1 cellular context compared by ENCODE assay signal in genomic region chr2:88691339-88692183, GRCh38.
TF ChIP-seq lines count a peak whose summit lies in the region.

Gene RPIA, plus strand, starts transcription at chr2:88691673. Its CDS starts 26 bp downstream, at chr2:88691699.

TF ChIP-seq in HepG2, 621 proteins besides CTCF, POLR2A, EP300 and RAD21 (continued from another document and continues in another):
- TF ChIP-seq ZNF512 (CRISPR knock-in tag; IDR thresholded peaks at IDR 0.05): 0 out of 2 replicates have a peak, but pooled peaks have one; percentile 38
- TF ChIP-seq SKIL (CRISPR knock-in tag; IDR thresholded peaks at IDR 0.05; ENCODE audit: borderline replicate concordance): no peak
- peak; percentile 49; the same call in 1 of the 2 replicates for TF ChIP-seq RNF219 (CRISPR knock-in tag; IDR thresholded peaks at IDR 0.05)
- TF ChIP-seq ZNF614 (CRISPR knock-in tag; IDR thresholded peaks at IDR 0.05; ENCODE audit: borderline replicate concordance): peak; percentile 45
- TF ChIP-seq ZNF20 (CRISPR knock-in tag; IDR thresholded peaks at IDR 0.05): peak; percentile 79; the same call in 1 of the 2 replicates
- TF ChIP-seq PRMT3 (CRISPR knock-in tag; IDR thresholded peaks at IDR 0.05; ENCODE audit: borderline replicate concordance, low read depth): peak; percentile 95
- no peak for TF ChIP-seq ZNF180 (CRISPR knock-in tag; IDR thresholded peaks at IDR 0.05; ENCODE audit: borderline replicate concordance, low read depth)
- 0 out of 2 replicates have a peak, but pooled peaks have one; percentile 72 for TF ChIP-seq ZNF768 (CRISPR knock-in tag; IDR thresholded peaks at IDR 0.05)
- TF ChIP-seq KLF6 (CRISPR knock-in tag; IDR thresholded peaks at IDR 0.05): peak; percentile 86; the same call in 1 of the 2 replicates
- no peak for TF ChIP-seq NFIC (IDR thresholded peaks at IDR 0.05; ENCODE audit: low read length)
- peak; percentile 86; the same call in 1 of the 2 replicates for TF ChIP-seq ZNF720 (CRISPR knock-in tag; IDR thresholded peaks at IDR 0.05)
- peak; percentile 91 for TF ChIP-seq ZNF350 (CRISPR knock-in tag; IDR thresholded peaks at IDR 0.05; ENCODE audit: borderline replicate concordance, low read depth)
- TF ChIP-seq ZBTB2 (CRISPR knock-in tag; IDR thresholded peaks at IDR 0.05; ENCODE audit: low read depth): no peak; the same call in none of the 2 replicates
- TF ChIP-seq PLSCR1 (CRISPR knock-in tag; IDR thresholded peaks at IDR 0.05; ENCODE audit: borderline replicate concordance): no peak
- no peak; the same call in 1 of the 2 replicates for TF ChIP-seq RXRB (CRISPR knock-in tag; IDR thresholded peaks at IDR 0.05; ENCODE audit: borderline replicate concordance)
- TF ChIP-seq ATF1 (CRISPR knock-in tag; IDR thresholded peaks at IDR 0.05): peak; percentile 98
- peak; percentile 77 for TF ChIP-seq ZNF280D (CRISPR knock-in tag; IDR thresholded peaks at IDR 0.05)
- TF ChIP-seq SRSF9 (IDR thresholded peaks at IDR 0.05; ENCODE audit: borderline replicate concordance, insufficient read depth, low read depth, low read length, poor library complexity, severe bottlenecking): no peak
- peak; percentile 92 for TF ChIP-seq ZNF607 (CRISPR knock-in tag; IDR thresholded peaks at IDR 0.05; ENCODE audit: borderline replicate concordance)
- TF ChIP-seq MEF2D (CRISPR knock-in tag; IDR thresholded peaks at IDR 0.05): no peak
- TF ChIP-seq ZNF414 (CRISPR knock-in tag; IDR thresholded peaks at IDR 0.05): peak; percentile 86
- peak; percentile 92; the same call in 1 of the 2 replicates for TF ChIP-seq ZFP91 (CRISPR knock-in tag; IDR thresholded peaks at IDR 0.05; ENCODE audit: borderline replicate concordance)
- TF ChIP-seq POLR2G (IDR thresholded peaks at IDR 0.05; ENCODE audit: low read depth, low read length): peak; percentile 95
- peak; percentile 92 for TF ChIP-seq ARNTL (CRISPR knock-in tag; IDR thresholded peaks at IDR 0.05)
- peak; percentile 53 for TF ChIP-seq ZBTB7A (CRISPR knock-in tag; IDR thresholded peaks at IDR 0.05)
- TF ChIP-seq ZMAT3 (CRISPR knock-in tag; conservative IDR thresholded peaks at IDR 0.05): peak; percentile 96
- peak; percentile 95 for TF ChIP-seq ZNF883 (CRISPR knock-in tag; IDR thresholded peaks at IDR 0.05; ENCODE audit: not compliant biosample characterization)
- TF ChIP-seq HINFP (CRISPR knock-in tag; IDR thresholded peaks at IDR 0.05; ENCODE audit: low read depth): peak; percentile 64; the same call in 1 of the 2 replicates
- TF ChIP-seq ONECUT2 (CRISPR knock-in tag; IDR thresholded peaks at IDR 0.05): peak; percentile 47; the same call in 1 of the 2 replicates
- TF ChIP-seq ZNF781 (CRISPR knock-in tag; IDR thresholded peaks at IDR 0.05; ENCODE audit: borderline replicate concordance, not compliant biosample characterization): no peak
- peak; percentile 100 for TF ChIP-seq MXD1 (CRISPR knock-in tag; IDR thresholded peaks at IDR 0.05)
- TF ChIP-seq ZNF460 (CRISPR knock-in tag; IDR thresholded peaks at IDR 0.05; ENCODE audit: borderline replicate concordance): no peak
- TF ChIP-seq ZNF580 (CRISPR knock-in tag; IDR thresholded peaks at IDR 0.05; ENCODE audit: borderline replicate concordance, low read depth): peak; percentile 16; the same call in 1 of the 2 replicates
- TF ChIP-seq ZNF354B (CRISPR knock-in tag; IDR thresholded peaks at IDR 0.05): 0 out of 2 replicates have a peak, but pooled peaks have one; percentile 27
- peak; percentile 95 for TF ChIP-seq ZMYM4 (CRISPR knock-in tag; IDR thresholded peaks at IDR 0.05)
- 0 out of 2 replicates have a peak, but pooled peaks have one; percentile 85 for TF ChIP-seq ZNF260 (CRISPR knock-in tag; IDR thresholded peaks at IDR 0.05; ENCODE audit: borderline replicate concordance, low read depth)
- TF ChIP-seq NPAS2 (CRISPR knock-in tag; IDR thresholded peaks at IDR 0.05; ENCODE audit: borderline replicate concordance): no peak
- TF ChIP-seq KLF11 (CRISPR knock-in tag; IDR thresholded peaks at IDR 0.05): peak; percentile 50; the same call in 1 of the 2 replicates
- TF ChIP-seq RBM22 (optimal IDR thresholded peaks at IDR 0.05; ENCODE audit: low read length): no peak
- TF ChIP-seq ETS1 (CRISPR knock-in tag; IDR thresholded peaks at IDR 0.05): peak; percentile 97
- peak; percentile 98 for TF ChIP-seq KAT8 (CRISPR knock-in tag; IDR thresholded peaks at IDR 0.05)
- peak; percentile 97; the same call in 1 of the 2 replicates for TF ChIP-seq ZNF558 (CRISPR knock-in tag; IDR thresholded peaks at IDR 0.05; ENCODE audit: borderline replicate concordance)
